1 cellular context compared by ENCODE assay signal in genomic region chr5:159262472-159262858, GRCh38.
TF ChIP-seq lines count a peak whose summit lies in the region.

No MANE protein-coding gene starts in this region.

TF ChIP-seq in GM12878, 131 proteins besides CTCF, POLR2A, EP300 and RAD21 (continued from another document):
- no peak for TF ChIP-seq BRCA1 (IDR thresholded peaks at IDR 0.05; ENCODE audit: low read depth, low read length)
- TF ChIP-seq SIX5 (IDR thresholded peaks at IDR 0.05; ENCODE audit: low read depth, low read length, severe bottlenecking): no peak
- no peak for TF ChIP-seq E2F8 (IDR thresholded peaks at IDR 0.05; ENCODE audit: low read depth, partially characterized antibody)
TF ChIP-seq in GM12878: peak in this region for 0.
